18 cellular contexts compared by ENCODE assay signal in genomic region chr6:142863981-142864380, GRCh38.
"Had no signal": no experiment of that assay in that cellular context is flagged by ENCODE, and none has a peak within 500 bp of the region (broad histone marks: within the 10 kb centered on the region; RNA-seq: fewer than 3 reads in every experiment).

No MANE protein-coding gene starts in this region.

- ATAC-seq: activated CD8-positive, alpha-beta T cell treated with anti-CD3 and anti-CD28 coated beads for 36 hours; gastrocnemius medialis; natural killer cell treated with Interleukin-12 subunit alpha and Interleukin-12 subunit beta and Interleukin-15 and Interleukin-18, amount 100 ng/mL, for 72 hours; sciatic nerve had no signal

- H3K4me3 Mint-ChIP-seq: activated CD8-positive, alpha-beta T cell treated with anti-CD3 and anti-CD28 coated beads for 36 hours; brain; central memory CD8-positive, alpha-beta T cell; natural killer cell treated with Interleukin-12 subunit alpha and Interleukin-12 subunit beta and Interleukin-15 and Interleukin-18, amount 100 ng/mL, for 72 hours had no signal

- H3K27ac ChIP-seq: epithelial cell of prostate, gastrocnemius medialis, prostate gland, tibial artery, uterus had no signal

- H3K27me3 Mint-ChIP-seq: activated CD8-positive, alpha-beta T cell treated with anti-CD3 and anti-CD28 coated beads for 36 hours; brain; central memory CD8-positive, alpha-beta T cell; natural killer cell treated with Interleukin-12 subunit alpha and Interleukin-12 subunit beta and Interleukin-15 and Interleukin-18, amount 100 ng/mL, for 72 hours had no signal

- H3K9me3 Mint-ChIP-seq: brain; central memory CD8-positive, alpha-beta T cell; natural killer cell treated with Interleukin-12 subunit alpha and Interleukin-12 subunit beta and Interleukin-15 and Interleukin-18, amount 100 ng/mL, for 72 hours had no signal

- H3K9me3 ChIP-seq: gastrocnemius medialis, prostate gland, tibial artery, uterus had no signal

- H3K27me3 ChIP-seq: gastrocnemius medialis, tibial artery, uterus had no signal

- H3K36me3 ChIP-seq: gastrocnemius medialis, prostate gland, tibial artery, uterus had no signal

- DNase-seq: activated CD8-positive, alpha-beta memory T cell treated with anti-CD3 and anti-CD28 coated beads, Interleukin-2, amount 50 U/mL, for 4 hours; activated CD8-positive, alpha-beta T cell treated with anti-CD3 and anti-CD28 coated beads for 36 hours; activated naive CD4-positive, alpha-beta T cell treated with anti-CD3 and anti-CD28 coated beads, Interleukin-2, amount 50 U/mL, for 16 hours; amygdala; cortex of kidney; effector CD8-positive, alpha-beta T cell; gastrocnemius medialis; SW 1271; T-helper 9 cell; tibial artery; uterus had no signal

- H3K4me3 ChIP-seq: gastrocnemius medialis, lung, prostate gland, tibial artery, uterus had no signal

- H3K4me1 ChIP-seq: prostate gland had no signal
